In genomic region chr2:207925601-207926000, GRCh38 we compare ENCODE assay signal across 1 cellular context.
A peak's percentile ranks its signal among the peaks of the same experiment; 100 is the strongest.
TF ChIP-seq lines count a peak whose summit lies in the region.

No MANE protein-coding gene starts in this region.

TF ChIP-seq in HepG2, 621 proteins besides CTCF, POLR2A, EP300 and RAD21:
- TF ChIP-seq GMEB1 (CRISPR knock-in tag; IDR thresholded peaks at IDR 0.05; ENCODE audit: borderline replicate concordance): no peak
- no peak for TF ChIP-seq ZNF766 (CRISPR knock-in tag; IDR thresholded peaks at IDR 0.05; ENCODE audit: borderline replicate concordance)
- no peak for TF ChIP-seq ZNF121 (CRISPR knock-in tag; IDR thresholded peaks at IDR 0.05)
- peak; percentile 56 for TF ChIP-seq ZNF781 (CRISPR knock-in tag; IDR thresholded peaks at IDR 0.05; ENCODE audit: borderline replicate concordance, not compliant biosample characterization)
- TF ChIP-seq ZNF597 (CRISPR knock-in tag; IDR thresholded peaks at IDR 0.05): no peak
- 0 out of 2 replicates have a peak, but pooled peaks have one; percentile 3 for TF ChIP-seq FOXC1 (CRISPR knock-in tag; IDR thresholded peaks at IDR 0.05; ENCODE audit: borderline replicate concordance)
- TF ChIP-seq ZBTB38 (CRISPR knock-in tag; IDR thresholded peaks at IDR 0.05): peak; percentile 42; the same call in 1 of the 2 replicates
- TF ChIP-seq ZNF773 (CRISPR knock-in tag; IDR thresholded peaks at IDR 0.05; ENCODE audit: borderline replicate concordance): no peak
- no peak; the same call in 1 of the 2 replicates for TF ChIP-seq ZNF512B (CRISPR knock-in tag; IDR thresholded peaks at IDR 0.05; ENCODE audit: borderline replicate concordance)
- TF ChIP-seq HNF1A (IDR thresholded peaks at IDR 0.05; ENCODE audit: low read depth): 0 out of 2 replicates have a peak, but pooled peaks have one; percentile 13
- TF ChIP-seq HNF1A (CRISPR knock-in tag; IDR thresholded peaks at IDR 0.05; ENCODE audit: borderline replicate concordance): no peak
- no peak for TF ChIP-seq ZNF775 (CRISPR knock-in tag; IDR thresholded peaks at IDR 0.05; ENCODE audit: borderline replicate concordance)
- 0 out of 2 replicates have a peak, but pooled peaks have one; percentile 0 for TF ChIP-seq CBFB (CRISPR knock-in tag; IDR thresholded peaks at IDR 0.05)
- no peak for TF ChIP-seq DNMT1 (CRISPR knock-in tag; IDR thresholded peaks at IDR 0.05)
- TF ChIP-seq FLYWCH1 (CRISPR knock-in tag; IDR thresholded peaks at IDR 0.05): 0 out of 2 replicates have a peak, but pooled peaks have one; percentile 40
- 0 out of 2 replicates have a peak, but pooled peaks have one; percentile 18 for TF ChIP-seq POGK (CRISPR knock-in tag; conservative IDR thresholded peaks at IDR 0.05)
- TF ChIP-seq ZNF589 (CRISPR knock-in tag; conservative IDR thresholded peaks at IDR 0.05): no peak
- TF ChIP-seq PLSCR1 (CRISPR knock-in tag; IDR thresholded peaks at IDR 0.05; ENCODE audit: borderline replicate concordance): no peak
- peak; percentile 46; the same call in 1 of the 2 replicates for TF ChIP-seq ZNF724P (CRISPR knock-in tag; IDR thresholded peaks at IDR 0.05; ENCODE audit: borderline replicate concordance)
- no peak for TF ChIP-seq SP2 (CRISPR knock-in tag; IDR thresholded peaks at IDR 0.05)
- 0 out of 2 replicates have a peak, but pooled peaks have one; percentile 6 for TF ChIP-seq MEF2D (CRISPR knock-in tag; IDR thresholded peaks at IDR 0.05)
- no peak for TF ChIP-seq ATAD3A (CRISPR knock-in tag; IDR thresholded peaks at IDR 0.05)
- TF ChIP-seq GRHL1 (CRISPR knock-in tag; conservative IDR thresholded peaks at IDR 0.05): no peak
